In the genomic region with DNA sequence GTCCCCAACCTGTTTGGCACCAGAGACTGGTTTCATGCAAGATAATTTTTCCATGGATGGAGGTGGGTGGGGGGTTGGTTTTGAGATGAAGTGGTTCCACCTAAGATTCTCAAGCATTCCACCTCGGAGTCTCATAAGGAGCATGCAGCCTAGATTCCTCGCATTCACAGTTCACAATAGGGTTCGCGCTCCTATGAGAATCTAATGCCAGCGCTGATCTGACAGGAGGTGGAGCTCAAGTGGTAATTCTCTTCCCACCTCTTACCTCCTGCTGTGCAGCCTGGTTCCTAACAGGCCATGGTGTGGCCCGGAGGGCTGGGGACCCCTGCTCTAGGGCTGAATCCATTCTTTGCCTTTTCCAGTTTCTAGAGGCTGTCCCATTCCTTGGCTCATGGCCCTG, we compare ENCODE assay signal across 1 cellular context.
TF ChIP-seq lines count a peak whose summit lies in the region.

No MANE protein-coding gene starts in this region.

TF ChIP-seq in GM23338, 12 proteins besides CTCF, POLR2A, EP300 and RAD21 (continued from another document):
- TF ChIP-seq, protein P1, sequence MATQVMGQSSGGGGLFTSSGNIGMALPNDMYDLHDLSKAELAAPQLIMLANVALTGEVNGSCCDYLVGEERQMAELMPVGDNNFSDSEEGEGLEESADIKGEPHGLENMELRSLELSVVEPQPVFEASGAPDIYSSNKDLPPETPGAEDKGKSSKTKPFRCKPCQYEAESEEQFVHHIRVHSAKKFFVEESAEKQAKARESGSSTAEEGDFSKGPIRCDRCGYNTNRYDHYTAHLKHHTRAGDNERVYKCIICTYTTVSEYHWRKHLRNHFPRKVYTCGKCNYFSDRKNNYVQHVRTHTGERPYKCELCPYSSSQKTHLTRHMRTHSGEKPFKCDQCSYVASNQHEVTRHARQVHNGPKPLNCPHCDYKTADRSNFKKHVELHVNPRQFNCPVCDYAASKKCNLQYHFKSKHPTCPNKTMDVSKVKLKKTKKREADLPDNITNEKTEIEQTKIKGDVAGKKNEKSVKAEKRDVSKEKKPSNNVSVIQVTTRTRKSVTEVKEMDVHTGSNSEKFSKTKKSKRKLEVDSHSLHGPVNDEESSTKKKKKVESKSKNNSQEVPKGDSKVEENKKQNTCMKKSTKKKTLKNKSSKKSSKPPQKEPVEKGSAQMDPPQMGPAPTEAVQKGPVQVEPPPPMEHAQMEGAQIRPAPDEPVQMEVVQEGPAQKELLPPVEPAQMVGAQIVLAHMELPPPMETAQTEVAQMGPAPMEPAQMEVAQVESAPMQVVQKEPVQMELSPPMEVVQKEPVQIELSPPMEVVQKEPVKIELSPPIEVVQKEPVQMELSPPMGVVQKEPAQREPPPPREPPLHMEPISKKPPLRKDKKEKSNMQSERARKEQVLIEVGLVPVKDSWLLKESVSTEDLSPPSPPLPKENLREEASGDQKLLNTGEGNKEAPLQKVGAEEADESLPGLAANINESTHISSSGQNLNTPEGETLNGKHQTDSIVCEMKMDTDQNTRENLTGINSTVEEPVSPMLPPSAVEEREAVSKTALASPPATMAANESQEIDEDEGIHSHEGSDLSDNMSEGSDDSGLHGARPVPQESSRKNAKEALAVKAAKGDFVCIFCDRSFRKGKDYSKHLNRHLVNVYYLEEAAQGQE (IDR thresholded peaks at IDR 0.05; ENCODE audit: unreplicated experiment): no peak
- TF ChIP-seq ZNF114 (CRISPR knock-in tag; IDR thresholded peaks at IDR 0.05): no peak
- no peak for TF ChIP-seq CREB1 (CRISPR knock-in tag; IDR thresholded peaks at IDR 0.05; ENCODE audit: low read depth)
TF ChIP-seq in GM23338: peak in this region for 0.
